Comparison of ENCODE assay signal across 2 cellular contexts in the genomic region with DNA sequence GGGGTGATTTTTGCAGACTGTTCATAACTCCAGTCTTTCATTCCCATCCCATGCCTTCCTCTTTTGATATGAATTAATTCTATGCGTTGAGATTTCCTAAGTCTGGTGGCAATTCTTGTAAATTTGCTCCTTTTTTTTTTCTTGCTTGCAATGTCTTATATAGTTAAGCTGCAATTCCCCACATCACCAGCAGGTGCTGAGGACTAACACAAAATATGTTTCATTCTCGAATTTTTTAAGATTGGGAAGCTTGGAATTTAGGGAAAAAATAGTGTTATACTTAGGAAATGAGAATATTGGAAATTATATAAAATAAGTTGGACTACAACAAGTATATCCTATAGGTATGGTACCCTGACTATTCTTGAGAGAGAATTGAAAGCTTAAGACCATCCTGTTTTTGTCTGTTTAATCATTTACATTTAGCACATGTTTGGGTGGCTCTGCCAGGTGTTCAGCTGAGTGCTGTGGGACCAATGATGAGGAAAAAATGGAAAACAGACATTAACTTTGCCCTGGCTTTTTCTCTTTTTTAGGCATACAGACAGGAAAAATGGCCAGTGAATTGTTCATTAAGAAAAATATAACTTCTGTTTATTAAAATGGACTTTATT.
TF ChIP-seq lines count a peak whose summit lies in the region.

No MANE protein-coding gene starts in this region.

TF ChIP-seq in liver, 16 proteins besides CTCF, POLR2A, EP300 and RAD21 (continued from another document):
- no peak for TF ChIP-seq EGR1 (IDR thresholded peaks at IDR 0.05; ENCODE audit: low read depth in 2 of 2)
- TF ChIP-seq FOXA2 (IDR thresholded peaks at IDR 0.05): no peak
- no peak for TF ChIP-seq ZBTB33 (IDR thresholded peaks at IDR 0.05)
- TF ChIP-seq HNF4A (conservative IDR thresholded peaks at IDR 0.05): no peak
- TF ChIP-seq, protein P1, sequence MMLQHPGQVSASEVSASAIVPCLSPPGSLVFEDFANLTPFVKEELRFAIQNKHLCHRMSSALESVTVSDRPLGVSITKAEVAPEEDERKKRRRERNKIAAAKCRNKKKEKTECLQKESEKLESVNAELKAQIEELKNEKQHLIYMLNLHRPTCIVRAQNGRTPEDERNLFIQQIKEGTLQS (IDR thresholded peaks at IDR 0.05): no peak
- no peak for TF ChIP-seq YY1 (IDR thresholded peaks at IDR 0.05)

TF ChIP-seq in HepG2, 621 proteins besides CTCF, POLR2A, EP300 and RAD21 (continued from another document):
- TF ChIP-seq HOMEZ (CRISPR knock-in tag; IDR thresholded peaks at IDR 0.05; ENCODE audit: low read depth) (no peak), TCF12 (IDR thresholded peaks at IDR 0.05) (no peak), TCF12 (CRISPR knock-in tag; IDR thresholded peaks at IDR 0.05) (no peak), JUND (CRISPR knock-in tag; IDR thresholded peaks at IDR 0.05) (no peak), CHD4 (IDR thresholded peaks at IDR 0.05; ENCODE audit: borderline replicate concordance, low read length) (no peak), ZNF607 (CRISPR knock-in tag; IDR thresholded peaks at IDR 0.05; ENCODE audit: borderline replicate concordance) (no peak)
